ENCODE assay signal across 33 cellular contexts in genomic region chr22:45134313-45134712, GRCh38.
"Had no signal": no experiment of that assay in that cellular context is flagged by ENCODE, and none has a peak within 500 bp of the region (broad histone marks: within the 10 kb centered on the region; RNA-seq: fewer than 3 reads in every experiment).

No MANE protein-coding gene starts in this region.

- ATAC-seq: activated CD4-positive, alpha-beta T cell treated with anti-CD3 and anti-CD28 coated beads for 36 hours; activated CD8-positive, alpha-beta memory T cell treated with anti-CD3 and anti-CD28 coated beads, Interleukin-2, amount 10 ng/mL, durations not matched to agents 7 days and 5 days; activated CD8-positive, alpha-beta T cell treated with anti-CD3 and anti-CD28 coated beads, Interleukin-2, amount 10 ng/mL, durations not matched to agents 7 days and 5 days; activated naive CD4-positive, alpha-beta T cell treated with anti-CD3 and anti-CD28 coated beads, Interleukin-2, amount 50 U/mL, for 72 hours; gastroesophageal sphincter; heart right ventricle had no signal

- H3K27ac ChIP-seq: brain microvascular endothelial cell, coronary artery, dorsolateral prefrontal cortex, epithelial cell of prostate, esophagus squamous epithelium, gastroesophageal sphincter, heart right ventricle had no signal

- H3K4me1 ChIP-seq: gastroesophageal sphincter had no signal

- H3K4me3 ChIP-seq: coronary artery, dorsolateral prefrontal cortex, esophagus squamous epithelium, gastroesophageal sphincter, heart right ventricle had no signal

- H3K27ac Mint-ChIP-seq: activated CD4-positive, alpha-beta memory T cell treated with anti-CD3 and anti-CD28 coated beads for 36 hours; activated CD4-positive, alpha-beta T cell treated with anti-CD3 and anti-CD28 coated beads for 36 hours; activated CD4-positive, alpha-beta T cell treated with anti-CD3 and anti-CD28 coated beads, Interleukin-2, amount 10 ng/mL, durations not matched to agents 24 days and 14 days; activated CD8-positive, alpha-beta memory T cell treated with anti-CD3 and anti-CD28 coated beads, Interleukin-2, amount 10 ng/mL, durations not matched to agents 7 days and 5 days; activated CD8-positive, alpha-beta T cell treated with anti-CD3 and anti-CD28 coated beads, Interleukin-2, amount 10 ng/mL, durations not matched to agents 7 days and 5 days; activated naive CD4-positive, alpha-beta T cell treated with anti-CD3 and anti-CD28 coated beads, Interleukin-2, amount 10 ng/mL, durations not matched to agents 7 days and 5 days; activated naive CD4-positive, alpha-beta T cell treated with anti-CD3 and anti-CD28 coated beads, Interleukin-2, amount 50 U/mL, for 72 hours; activated naive CD8-positive, alpha-beta T cell treated with anti-CD3 and anti-CD28 coated beads, Interleukin-2, amount 10 ng/mL, durations not matched to agents 7 days and 5 days; activated T-helper 1 cell treated with anti-CD3 and anti-CD28 coated beads, Interleukin-12 subunit alpha, Interleukin-12 subunit beta, Interleukin-2, Interleukin-4 antibody, amounts not matched to agents 30 ng/mL and 10 ng/mL and 1 ng/mL, durations not matched to agents 14 hours and 24 hours and 36 hours; activated T-helper 2 cell treated with anti-CD3 and anti-CD28 coated beads, Interferon-gamma antibody, Interleukin-2, Interleukin-4, amounts not matched to agents 10 μg/mL and 5 μg/mL and 100 μg/mL, durations not matched to agents 14 hours and 24 hours and 36 hours; dendritic cell treated with granulocyte-macrophage colony-stimulating factor and Interleukin-4, amounts not matched to agents 40 ng/mL and 50 ng/mL, for 4 days had no signal

- H3K27me3 ChIP-seq: brain microvascular endothelial cell, dorsolateral prefrontal cortex, esophagus squamous epithelium, gastroesophageal sphincter had no signal

- H3K9me3 Mint-ChIP-seq: activated naive CD4-positive, alpha-beta T cell treated with anti-CD3 and anti-CD28 coated beads, Interleukin-2, amount 50 U/mL, for 72 hours; central memory CD8-positive, alpha-beta T cell had no signal

- DNase-seq: activated CD4-positive, alpha-beta memory T cell treated with anti-CD3 and anti-CD28 coated beads for 36 hours; activated CD4-positive, alpha-beta T cell treated with anti-CD3 and anti-CD28 coated beads for 36 hours; activated CD4-positive, alpha-beta T cell treated with anti-CD3 and anti-CD28 coated beads, Interleukin-2, amount 10 ng/mL, durations not matched to agents 24 days and 14 days; activated CD4-positive, CD25-positive, alpha-beta regulatory T cell; activated CD4-positive, CD25-positive, alpha-beta regulatory T cell treated with anti-CD3 and anti-CD28 coated beads, Interleukin-2, amount 50 U/mL, for 72 hours; activated CD8-positive, alpha-beta memory T cell treated with anti-CD3 and anti-CD28 coated beads, Interleukin-2, amount 10 ng/mL, durations not matched to agents 7 days and 5 days; activated CD8-positive, alpha-beta memory T cell treated with anti-CD3 and anti-CD28 coated beads, Interleukin-2, amount 50 U/mL, for 4 hours; activated CD8-positive, alpha-beta T cell treated with anti-CD3 and anti-CD28 coated beads, Interleukin-2, amount 10 ng/mL, durations not matched to agents 7 days and 5 days; activated gamma-delta T cell; activated naive CD4-positive, alpha-beta T cell; activated naive CD4-positive, alpha-beta T cell treated with anti-CD3 and anti-CD28 coated beads, Interleukin-2, amount 10 ng/mL, durations not matched to agents 7 days and 5 days; activated naive CD8-positive, alpha-beta T cell treated with anti-CD3 and anti-CD28 coated beads, Interleukin-2, amount 10 ng/mL, durations not matched to agents 7 days and 5 days; activated T-cell treated with anti-CD3 and anti-CD28 coated beads, Interleukin-2, amount 50 U/mL, for 1 hour; activated T-cell treated with anti-CD3 and anti-CD28 coated beads, Interleukin-2, amount 50 U/mL, for 48 hours; anterior cingulate cortex; brain microvascular endothelial cell; dorsolateral prefrontal cortex; effector memory CD4-positive, alpha-beta T cell; esophagus squamous epithelium; foreskin melanocyte; heart right ventricle; T-helper 2 cell had no signal

- FAIRE-seq: astrocyte, bronchial epithelial cell, endothelial cell of umbilical vein had no signal

- H3K4me3 Mint-ChIP-seq: activated CD4-positive, alpha-beta memory T cell treated with anti-CD3 and anti-CD28 coated beads for 36 hours; activated CD4-positive, alpha-beta T cell treated with anti-CD3 and anti-CD28 coated beads for 36 hours; activated CD4-positive, alpha-beta T cell treated with anti-CD3 and anti-CD28 coated beads, Interleukin-2, amount 10 ng/mL, durations not matched to agents 24 days and 14 days; activated CD8-positive, alpha-beta memory T cell treated with anti-CD3 and anti-CD28 coated beads, Interleukin-2, amount 10 ng/mL, durations not matched to agents 7 days and 5 days; activated CD8-positive, alpha-beta T cell treated with anti-CD3 and anti-CD28 coated beads, Interleukin-2, amount 10 ng/mL, durations not matched to agents 7 days and 5 days; activated naive CD4-positive, alpha-beta T cell treated with anti-CD3 and anti-CD28 coated beads, Interleukin-2, amount 10 ng/mL, durations not matched to agents 7 days and 5 days; activated naive CD8-positive, alpha-beta T cell treated with anti-CD3 and anti-CD28 coated beads, Interleukin-2, amount 10 ng/mL, durations not matched to agents 7 days and 5 days; activated T-helper 1 cell treated with anti-CD3 and anti-CD28 coated beads, Interleukin-12 subunit alpha, Interleukin-12 subunit beta, Interleukin-2, Interleukin-4 antibody, amounts not matched to agents 30 ng/mL and 10 ng/mL and 1 ng/mL, durations not matched to agents 14 hours and 24 hours and 36 hours; central memory CD8-positive, alpha-beta T cell; dendritic cell treated with granulocyte-macrophage colony-stimulating factor and Interleukin-4, amounts not matched to agents 40 ng/mL and 50 ng/mL, for 4 days had no signal

- H3K27me3 Mint-ChIP-seq: activated CD4-positive, alpha-beta memory T cell treated with anti-CD3 and anti-CD28 coated beads for 36 hours; activated CD4-positive, alpha-beta T cell treated with anti-CD3 and anti-CD28 coated beads for 36 hours; activated CD4-positive, alpha-beta T cell treated with anti-CD3 and anti-CD28 coated beads, Interleukin-2, amount 10 ng/mL, durations not matched to agents 24 days and 14 days; activated CD8-positive, alpha-beta memory T cell treated with anti-CD3 and anti-CD28 coated beads, Interleukin-2, amount 10 ng/mL, durations not matched to agents 7 days and 5 days; activated naive CD4-positive, alpha-beta T cell treated with anti-CD3 and anti-CD28 coated beads, Interleukin-2, amount 10 ng/mL, durations not matched to agents 7 days and 5 days; activated naive CD8-positive, alpha-beta T cell treated with anti-CD3 and anti-CD28 coated beads, Interleukin-2, amount 10 ng/mL, durations not matched to agents 7 days and 5 days; central memory CD8-positive, alpha-beta T cell; dendritic cell treated with granulocyte-macrophage colony-stimulating factor and Interleukin-4, amounts not matched to agents 40 ng/mL and 50 ng/mL, for 4 days had no signal
